In genomic region chr7:146858690-146859089, GRCh38 we compare ENCODE assay signal across 33 cellular contexts.
"Had no signal": no experiment of that assay in that cellular context is flagged by ENCODE, and none has a peak within 500 bp of the region (broad histone marks: within the 10 kb centered on the region; RNA-seq: fewer than 3 reads in every experiment).

No MANE protein-coding gene starts in this region.

- H3K27ac ChIP-seq: adrenal gland, ascending aorta, body of pancreas, brain microvascular endothelial cell, breast epithelium, cardiac muscle cell had no signal

- H3K4me1 ChIP-seq: adrenal gland, ascending aorta, body of pancreas, breast epithelium had no signal

- ATAC-seq: activated naive CD4-positive, alpha-beta T cell treated with anti-CD3 and anti-CD28 coated beads, Interleukin-2, amount 50 U/mL, for 72 hours; activated naive CD8-positive, alpha-beta T cell treated with anti-CD3 and anti-CD28 coated beads, Interleukin-2, amount 50 U/mL, for 24 hours; activated T-cell treated with anti-CD3 and anti-CD28 coated beads, Interleukin-2, amount 50 U/mL, for 4 hours; activated T-cell treated with anti-CD3 and anti-CD28 coated beads, Interleukin-2, amount 50 U/mL, for 72 hours; activated T-helper 17 cell treated with anti-CD3 and anti-CD28 coated beads, Interleukin-2, amount 50 U/mL, for 72 hours; body of pancreas had no signal

- H3K4me3 ChIP-seq: adrenal gland, ascending aorta, body of pancreas, breast epithelium, cardiac muscle cell had no signal

- H3K9me3 ChIP-seq: adrenal gland, ascending aorta, body of pancreas, breast epithelium had no signal

- H3K27me3 ChIP-seq: adrenal gland, ascending aorta, body of pancreas, brain microvascular endothelial cell, breast epithelium, cardiac muscle cell had no signal

- H3K36me3 ChIP-seq: adrenal gland, ascending aorta, brain microvascular endothelial cell, breast epithelium, cardiac muscle cell had no signal

- FAIRE-seq: astrocyte, bronchial epithelial cell had no signal

- DNase-seq: activated effector memory CD4-positive, alpha-beta T cell treated with anti-CD3 and anti-CD28 coated beads, Interleukin-2, amount 50 U/mL, for 16 hours; activated effector memory CD4-positive, alpha-beta T cell treated with Interleukin-2 at 50 U/mL for 16 hours; activated gamma-delta T cell; activated gamma-delta T cell treated with Interleukin-2 at 50 U/mL for 16 hours; activated naive CD4-positive, alpha-beta T cell; activated naive CD4-positive, alpha-beta T cell treated with anti-CD3 and anti-CD28 coated beads for 36 hours; activated naive CD4-positive, alpha-beta T cell treated with anti-CD3 and anti-CD28 coated beads, Interleukin-2, amount 10 ng/mL, durations not matched to agents 7 days and 5 days; activated naive CD4-positive, alpha-beta T cell treated with anti-CD3 and anti-CD28 coated beads, Interleukin-2, amount 50 U/mL, for 16 hours; activated naive CD4-positive, alpha-beta T cell treated with Interleukin-2 at 50 U/mL for 16 hours; activated naive CD8-positive, alpha-beta T cell treated with anti-CD3 and anti-CD28 coated beads for 36 hours; activated naive CD8-positive, alpha-beta T cell treated with anti-CD3 and anti-CD28 coated beads, Interleukin-2, amount 10 ng/mL, durations not matched to agents 7 days and 5 days; activated naive CD8-positive, alpha-beta T cell treated with anti-CD3 and anti-CD28 coated beads, Interleukin-2, amount 50 U/mL, for 24 hours; activated T-cell treated with anti-CD3 and anti-CD28 coated beads, Interleukin-2, amount 50 U/mL, for 24 hours; activated T-cell treated with anti-CD3 and anti-CD28 coated beads, Interleukin-2, amount 50 U/mL, for 4 hours; activated T-cell treated with anti-CD3 and anti-CD28 coated beads, Interleukin-2, amount 50 U/mL, for 48 hours; activated T-cell treated with anti-CD3 and anti-CD28 coated beads, Interleukin-2, amount 50 U/mL, for 72 hours; adrenal gland; amniotic stem cell; amygdala; anterior cingulate cortex; aorta; body of pancreas; brain microvascular endothelial cell; caudate nucleus; central memory CD4-positive, alpha-beta T cell; cerebellar nuclear complex had no signal
